In genomic region chr15:74587924-74588323, GRCh38 we compare ENCODE assay signal across 1 cellular context.
TF ChIP-seq lines count a peak whose summit lies in the region.

No MANE protein-coding gene starts in this region.

TF ChIP-seq in HCT116, 20 proteins besides CTCF, POLR2A, EP300 and RAD21:
- TF ChIP-seq ATF3 (IDR thresholded peaks at IDR 0.05), result no peak
- TF ChIP-seq FOSL1 (IDR thresholded peaks at IDR 0.05; ENCODE audit: low read depth), result no peak
- no peak for TF ChIP-seq YY1 (IDR thresholded peaks at IDR 0.05; ENCODE audit: extremely low read depth, insufficient replicate concordance, low read depth, low read length)
- TF ChIP-seq POLR2AphosphoS5 (IDR thresholded peaks at IDR 0.05; ENCODE audit: low read depth, low read length), result no peak
- TF ChIP-seq ZFX (IDR thresholded peaks at IDR 0.05), result no peak
- no peak for TF ChIP-seq JUND (IDR thresholded peaks at IDR 0.05)
- no peak for TF ChIP-seq CBX3 (IDR thresholded peaks at IDR 0.05; ENCODE audit: low read depth)
- TF ChIP-seq SP1 (IDR thresholded peaks at IDR 0.05; ENCODE audit: low read depth), result no peak
- no peak for TF ChIP-seq EZH2 (IDR thresholded peaks at IDR 0.05)
- no peak for TF ChIP-seq ZBTB33 (IDR thresholded peaks at IDR 0.05; ENCODE audit: extremely low read depth, insufficient replicate concordance, low read length)
- no peak for TF ChIP-seq ELF1 (IDR thresholded peaks at IDR 0.05; ENCODE audit: borderline replicate concordance, low read depth)
